ENCODE assay signal across 27 cellular contexts in genomic region chr5:154333016-154333415, GRCh38.
"Had no signal": no experiment of that assay in that cellular context is flagged by ENCODE, and none has a peak within 500 bp of the region (broad histone marks: within the 10 kb centered on the region; RNA-seq: fewer than 3 reads in every experiment).

No MANE protein-coding gene starts in this region.

- H3K36me3 ChIP-seq: adrenal gland, neural progenitor cell had no signal

- H3K27me3 Mint-ChIP-seq: activated B cell treated with CpG ODN at 0.5 μM for 24 hours; activated CD4-positive, alpha-beta T cell treated with anti-CD3 and anti-CD28 coated beads for 36 hours; activated naive CD8-positive, alpha-beta T cell; activated T-cell treated with anti-CD3 and anti-CD28 coated beads, Interleukin-2, amount 50 U/mL, for 24 hours; naive thymus-derived CD8-positive, alpha-beta T cell; type B pancreatic cell had no signal

- ATAC-seq: activated CD4-positive, alpha-beta T cell treated with anti-CD3 and anti-CD28 coated beads for 36 hours; gastroesophageal sphincter; naive thymus-derived CD8-positive, alpha-beta T cell; sciatic nerve had no signal

- H3K27ac Mint-ChIP-seq: activated B cell treated with CpG ODN at 0.5 μM for 24 hours; activated CD4-positive, alpha-beta T cell treated with anti-CD3 and anti-CD28 coated beads for 36 hours; activated naive CD8-positive, alpha-beta T cell; activated T-cell treated with anti-CD3 and anti-CD28 coated beads, Interleukin-2, amount 50 U/mL, for 24 hours; activated T-helper 2 cell treated with anti-CD3 and anti-CD28 coated beads, Interferon-gamma antibody, Interleukin-2, Interleukin-4, amounts not matched to agents 10 μg/mL and 5 μg/mL and 100 μg/mL, durations not matched to agents 14 hours and 24 hours and 36 hours; mesothelial cell of epicardium; type B pancreatic cell had no signal

- H3K4me3 ChIP-seq: adrenal gland, ascending aorta, esophagus squamous epithelium, gastroesophageal sphincter, left ventricle myocardium inferior, neural progenitor cell, thoracic aorta had no signal

- H3K27me3 ChIP-seq: adrenal gland, ascending aorta, brain microvascular endothelial cell, esophagus squamous epithelium, gastroesophageal sphincter, neural progenitor cell had no signal

- H3K4me3 Mint-ChIP-seq: activated B cell treated with CpG ODN at 0.5 μM for 24 hours; activated CD4-positive, alpha-beta T cell treated with anti-CD3 and anti-CD28 coated beads for 36 hours; activated naive CD8-positive, alpha-beta T cell; activated T-cell treated with anti-CD3 and anti-CD28 coated beads, Interleukin-2, amount 50 U/mL, for 24 hours; mesothelial cell of epicardium; naive thymus-derived CD8-positive, alpha-beta T cell; neural progenitor cell; type B pancreatic cell had no signal

- H3K9me3 Mint-ChIP-seq: activated B cell treated with CpG ODN at 0.5 μM for 24 hours; activated T-cell treated with anti-CD3 and anti-CD28 coated beads, Interleukin-2, amount 50 U/mL, for 24 hours; activated T-helper 2 cell treated with anti-CD3 and anti-CD28 coated beads, Interferon-gamma antibody, Interleukin-2, Interleukin-4, amounts not matched to agents 10 μg/mL and 5 μg/mL and 100 μg/mL, durations not matched to agents 14 hours and 24 hours and 36 hours; mesothelial cell of epicardium; naive thymus-derived CD8-positive, alpha-beta T cell; neural progenitor cell had no signal

- H3K4me1 Mint-ChIP-seq: activated CD4-positive, alpha-beta T cell treated with anti-CD3 and anti-CD28 coated beads for 36 hours; mesothelial cell of epicardium had no signal

- DNase-seq: activated B cell treated with CpG ODN at 0.5 μM for 24 hours; activated CD4-positive, alpha-beta T cell treated with anti-CD3 and anti-CD28 coated beads for 36 hours; activated CD4-positive, alpha-beta T cell treated with anti-CD3 and anti-CD28 coated beads, Interleukin-2, amount 50 U/mL, for 4 hours; activated CD8-positive, alpha-beta memory T cell treated with anti-CD3 and anti-CD28 coated beads for 24 hours; activated CD8-positive, alpha-beta memory T cell treated with anti-CD3 and anti-CD28 coated beads, Interleukin-2, amount 50 U/mL, for 4 hours; activated naive CD4-positive, alpha-beta T cell; activated T-cell treated with anti-CD3 and anti-CD28 coated beads, Interleukin-2, amount 50 U/mL, for 24 hours; adrenal gland; brain microvascular endothelial cell; caudate nucleus; esophagus squamous epithelium; head of caudate nucleus; hypothalamus; left ventricle myocardium inferior; naive thymus-derived CD8-positive, alpha-beta T cell; posterior cingulate gyrus; stimulated activated CD4-positive, alpha-beta T cell treated with anti-CD3 and anti-CD28 coated beads, Interleukin-4, amount 100 ng/mL, for 1 hour; stimulated activated naive CD4-positive, alpha-beta T cell treated with Interleukin-2 at 50 U/mL for 16 hours had no signal

- H3K27ac ChIP-seq: adrenal gland, ascending aorta, brain microvascular endothelial cell, esophagus squamous epithelium, gastroesophageal sphincter, left ventricle myocardium inferior, neural progenitor cell, thoracic aorta had no signal

- H3K9me3 ChIP-seq: adrenal gland, ascending aorta, esophagus squamous epithelium, gastroesophageal sphincter, left ventricle myocardium inferior, thoracic aorta had no signal

- H3K36me3 Mint-ChIP-seq: mesothelial cell of epicardium had no signal

- H3K4me1 ChIP-seq: adrenal gland, esophagus squamous epithelium had no signal
